ENCODE assay signal across 16 cellular contexts in genomic region chr3:9231488-9231887, GRCh38. TPM values are rescaled to one million over a fixed set of nuclear protein-coding genes. Genes with fewer than 3 reads are reported as not detected.
A peak's percentile ranks its signal among the peaks of the same experiment; 100 is the strongest.
DNase-seq lines count a peak whose midpoint lies in the region; ATAC-seq and TF ChIP-seq lines count a peak whose summit lies in the region.
"Had no signal": no experiment of that assay in that cellular context is flagged by ENCODE, and none has a peak within 500 bp of the region (broad histone marks: within the 10 kb centered on the region; RNA-seq: fewer than 3 reads in every experiment).

No MANE protein-coding gene starts in this region.

- peaks cover 13% of the 10 kb centered on the region for H3K36me3 Mint-ChIP-seq in neural crest cell (ENCODE audit: low read depth)
- no peaks in the 10 kb centered on the region for H3K36me3 Mint-ChIP-seq in activated CD8-positive, alpha-beta memory T cell treated with anti-CD3 and anti-CD28 coated beads, Interleukin-2, amount 10 ng/mL, durations not matched to agents 7 days and 5 days
- no peaks in the 10 kb centered on the region for H3K36me3 Mint-ChIP-seq in effector memory CD8-positive, alpha-beta T cell (ENCODE audit: insufficient read depth)

- H2AK5ac ChIP-seq in mesenchymal stem cell (ENCODE audit: low read length, severe bottlenecking) = no peak overlapping the region

- POLR2A ChIA-PET in RWPE1 (lab: Yijun Ruan, JAX; ENCODE audit: low non-redundant PET) = no interaction called here

- no peaks in the 10 kb centered on the region for H3K9me3 Mint-ChIP-seq in neural crest cell
- no peaks in the 10 kb centered on the region for H3K9me3 Mint-ChIP-seq in activated CD8-positive, alpha-beta memory T cell treated with anti-CD3 and anti-CD28 coated beads, Interleukin-2, amount 10 ng/mL, durations not matched to agents 7 days and 5 days (ENCODE audit: low read depth)
- no peaks in the 10 kb centered on the region for H3K9me3 Mint-ChIP-seq in effector memory CD8-positive, alpha-beta T cell
- H3K9me3 Mint-ChIP-seq: CD4-positive, alpha-beta T cell had no signal

- no peaks in the 10 kb centered on the region for H3K27me3 Mint-ChIP-seq in neural crest cell (ENCODE audit: low read depth)
- H3K27me3 Mint-ChIP-seq in activated CD8-positive, alpha-beta memory T cell treated with anti-CD3 and anti-CD28 coated beads, Interleukin-2, amount 10 ng/mL, durations not matched to agents 7 days and 5 days = peaks cover 50% of the 10 kb centered on the region
- peaks cover 26 to 33% of the 10 kb centered on the region in 2 donors for H3K27me3 Mint-ChIP-seq in effector memory CD8-positive, alpha-beta T cell
- H3K27me3 Mint-ChIP-seq: CD4-positive, alpha-beta T cell had no signal

- peak overlapping the region; percentile 40 for H3K27ac ChIP-seq in caudate nucleus (ENCODE audit: low read depth, low read length)
- H3K27ac ChIP-seq in mesenchymal stem cell (ENCODE audit: low read length, poor library complexity, severe bottlenecking) = no peak overlapping the region
- no peak overlapping the region for H3K27ac ChIP-seq in RWPE1

- TF ChIP-seq CTCF in neural crest cell (conservative IDR thresholded peaks at IDR 0.05) (no peak), RWPE1 (conservative IDR thresholded peaks at IDR 0.05; ENCODE audit: low read depth) (no peak)

- H3K4me1 ChIP-seq in mesenchymal stem cell (ENCODE audit: control insufficient read depth, insufficient read depth, low read depth, low read length) = no peaks in the 10 kb centered on the region

- no peak overlapping the region for H2BK120ac ChIP-seq in mesenchymal stem cell (ENCODE audit: low read depth, low read length)

- no peaks in the 10 kb centered on the region for H3K9me3 ChIP-seq in mesenchymal stem cell (ENCODE audit: control insufficient read depth, low read length)
- H3K9me3 ChIP-seq: HAP-1 had no signal

- 92% methylated on average over 4 of the region's 4 CpGs for WGBS in mesenchymal stem cell

- H3K23ac ChIP-seq in mesenchymal stem cell (ENCODE audit: low read length in 2 of 2) = no peak overlapping the region

- H3K27ac Mint-ChIP-seq in neural crest cell (ENCODE audit: unreplicated experiment) = peak overlapping the region; percentile 87
- no peak overlapping the region for H3K27ac Mint-ChIP-seq in activated CD8-positive, alpha-beta memory T cell treated with anti-CD3 and anti-CD28 coated beads, Interleukin-2, amount 10 ng/mL, durations not matched to agents 7 days and 5 days
- no peak overlapping the region for H3K27ac Mint-ChIP-seq in effector memory CD8-positive, alpha-beta T cell
- H3K27ac Mint-ChIP-seq: B cell; CD4-positive, alpha-beta T cell had no signal

- no peaks in the 10 kb centered on the region for H3K79me1 ChIP-seq in mesenchymal stem cell (replicated peaks; ENCODE audit: low read length, poor library complexity, severe bottlenecking)

- H2BK15ac ChIP-seq in mesenchymal stem cell (ENCODE audit: low read depth, poor library complexity, severe bottlenecking) = no peak overlapping the region

- peaks cover 0 to 16% of the 10 kb centered on the region in 2 experiments for H3K27me3 ChIP-seq in mesenchymal stem cell (ENCODE audit: control insufficient read depth in 1 of 2, insufficient read depth in 1 of 2, low read length in 2 of 2)

- no peak overlapping the region for H2BK12ac ChIP-seq in mesenchymal stem cell (ENCODE audit: low read length in 2 of 2)

- H3K4me3 ChIP-seq in mesenchymal stem cell (ENCODE audit: insufficient read depth in 1 of 2, low read depth in 1 of 2, low read length in 2 of 2) = peak overlapping the region in 1 of 2 experiments; percentile 34
- H3K4me3 ChIP-seq: HAP-1 had no signal

- H2AFZ ChIP-seq in mesenchymal stem cell (ENCODE audit: low read depth, low read length) = no peak overlapping the region

- no peak overlapping the region for H3K14ac ChIP-seq in mesenchymal stem cell (ENCODE audit: low read length in 2 of 2)

- no peak overlapping the region for H3K18ac ChIP-seq in mesenchymal stem cell (ENCODE audit: low read depth in 1 of 2, low read length in 2 of 2)

- H2BK5ac ChIP-seq in mesenchymal stem cell (ENCODE audit: low read depth, low read length, poor library complexity, severe bottlenecking) = no peak overlapping the region

- peak overlapping the region; percentile 20 for H3K4me3 Mint-ChIP-seq in neural crest cell
- H3K4me3 Mint-ChIP-seq in activated CD8-positive, alpha-beta memory T cell treated with anti-CD3 and anti-CD28 coated beads, Interleukin-2, amount 10 ng/mL, durations not matched to agents 7 days and 5 days = no peak overlapping the region
- no peak overlapping the region for H3K4me3 Mint-ChIP-seq in effector memory CD8-positive, alpha-beta T cell
- H3K4me3 Mint-ChIP-seq: B cell; CD4-positive, alpha-beta T cell had no signal

- CTCF ChIA-PET in activated CD8-positive, alpha-beta memory T cell treated with anti-CD3 and anti-CD28 coated beads, Interleukin-2, amount 10 ng/mL, durations not matched to agents 7 days and 5 days (lab: Charles Lee) = no interaction called here
- CTCF ChIA-PET in RWPE1 (lab: Yijun Ruan, JAX) = no interaction called here

- H3K36me3 ChIP-seq in mesenchymal stem cell (ENCODE audit: control insufficient read depth in 1 of 2, insufficient read depth in 2 of 2, low read depth in 1 of 2, low read length in 2 of 2) = no peaks in the 10 kb centered on the region
- H3K36me3 ChIP-seq: HAP-1 had no signal

- H4K91ac ChIP-seq in mesenchymal stem cell (ENCODE audit: low read length) = no peak overlapping the region

- H3K4me2 ChIP-seq in mesenchymal stem cell (ENCODE audit: low read length, poor library complexity, severe bottlenecking) = no peak overlapping the region

- peaks cover 70% of the 10 kb centered on the region for H3K4me1 Mint-ChIP-seq in neural crest cell
- peaks cover 4% of the 10 kb centered on the region for H3K4me1 Mint-ChIP-seq in activated CD8-positive, alpha-beta memory T cell treated with anti-CD3 and anti-CD28 coated beads, Interleukin-2, amount 10 ng/mL, durations not matched to agents 7 days and 5 days
- H3K4me1 Mint-ChIP-seq in effector memory CD8-positive, alpha-beta T cell (ENCODE audit: low read depth in 2 of 2) = no peaks in the 10 kb centered on the region
- H3K4me1 Mint-ChIP-seq: B cell had no signal

- no peak overlapping the region for H3K4ac ChIP-seq in mesenchymal stem cell (ENCODE audit: low read depth in 1 of 2, low read length in 2 of 2)

- no peak overlapping the region for H4K8ac ChIP-seq in mesenchymal stem cell (ENCODE audit: low read length)

- peak; percentile 43 for DNase-seq in Ammon's horn (ENCODE audit: low spot score)
- DNase-seq in caudate nucleus (lab: John Stamatoyannopoulos, UW) = peak in 1 of 61 donors; percentile 29
- DNase-seq in mesenchymal stem cell = no peak
- no peak for DNase-seq in neural crest cell (ENCODE audit: low read depth, low spot score)
- DNase-seq in activated CD8-positive, alpha-beta memory T cell treated with anti-CD3 and anti-CD28 coated beads, Interleukin-2, amount 10 ng/mL, durations not matched to agents 7 days and 5 days = no peak
- DNase-seq in NCI-H526 (lab: John Stamatoyannopoulos, UW) = no peak
- no peak for DNase-seq in RWPE1 (ENCODE audit: low spot score)
- no peak for DNase-seq in effector memory CD8-positive, alpha-beta T cell
- DNase-seq: ACHN; Calu3; CD4-positive, alpha-beta T cell; DMS 273 treated with DMSO at 0.1 percent for 48 hours; GOT3 had no signal

- ATAC-seq in activated CD8-positive, alpha-beta memory T cell treated with anti-CD3 and anti-CD28 coated beads, Interleukin-2, amount 10 ng/mL, durations not matched to agents 7 days and 5 days = no peak
- no peak for ATAC-seq in effector memory CD8-positive, alpha-beta T cell (replicated peaks)
- ATAC-seq: HepG2 had no signal

- peak overlapping the region; percentile 66 for H3K9ac ChIP-seq in mesenchymal stem cell (ENCODE audit: low read length)

RNA-seq across cellular contexts. Expression of gene SRGAP3, which starts 18.0 kb away (rescaled TPM):
- 0.33 TPM for polyA plus RNA-seq in mesenchymal stem cell (2013, experiment 1 of 2)
- polyA plus RNA-seq in mesenchymal stem cell (2013, experiment 2 of 2) = 0.21 TPM
- total RNA-seq in neural crest cell = 58.4 and 60.5 TPM in 2 replicates
- total RNA-seq in activated CD8-positive, alpha-beta memory T cell treated with anti-CD3 and anti-CD28 coated beads, Interleukin-2, amount 10 ng/mL, durations not matched to agents 7 days and 5 days = 1 to 10 TPM; 2.8 to 3.2 TPM

Comparison
In these comparisons a context has a peak if more than half of its experiments do, and no peak if none do; other contexts are left out.
1. RNA of gene SRGAP3, which starts 18.0 kb away (total RNA-seq): 58.4 to 60.5 TPM in neural crest cell; 2.8 to 3.2 TPM in activated CD8-positive, alpha-beta memory T cell treated with anti-CD3 and anti-CD28 coated beads, Interleukin-2, amount 10 ng/mL, durations not matched to agents 7 days and 5 days; every median in the first group is over 10 times any median in the second.